ENCODE assay signal across 20 cellular contexts in the genomic region with DNA sequence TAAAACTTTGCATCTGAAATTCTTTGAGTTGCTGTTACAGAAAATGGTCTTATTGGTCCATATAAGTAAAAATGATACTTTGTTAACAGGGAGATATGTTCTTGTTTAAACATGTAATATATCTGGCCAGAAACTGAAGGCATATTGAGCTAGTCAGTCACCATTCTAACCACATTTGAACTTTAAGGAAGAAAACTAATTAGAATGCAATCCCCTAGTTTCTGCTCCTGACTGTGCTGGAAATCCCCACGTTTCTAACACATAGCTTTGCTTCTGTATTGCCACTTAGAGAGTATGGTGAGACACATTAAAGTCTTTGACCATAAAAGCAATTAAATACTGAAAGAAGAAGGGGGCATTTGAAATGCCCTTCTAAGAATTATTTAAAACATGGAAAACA. TPM values are rescaled to one million over a fixed set of nuclear protein-coding genes. Genes with fewer than 3 reads are reported as not detected.
DNase-seq lines count a peak whose midpoint lies in the region; ATAC-seq and TF ChIP-seq lines count a peak whose summit lies in the region.
"Had no signal": no experiment of that assay in that cellular context is flagged by ENCODE, and none has a peak within 500 bp of the region (broad histone marks: within the 10 kb centered on the region; RNA-seq: fewer than 3 reads in every experiment).

No MANE protein-coding gene starts in this region.

- POLR2A ChIA-PET in activated CD8-positive, alpha-beta T cell treated with anti-CD3 and anti-CD28 coated beads for 36 hours (lab: Charles Lee), result interaction anchor here (0.6 to 1.2 kb wide), 2 partner anchors 14 to 100 kb away, joined by 3 read pairs; no protein-coding TSS in a partner anchor
- POLR2A ChIA-PET in activated CD8-positive, alpha-beta T cell treated with anti-CD3 and anti-CD28 coated beads, Interleukin-2, amount 10 ng/mL, durations not matched to agents 7 days and 5 days (lab: Charles Lee), result no interaction called here

- CTCF ChIA-PET in activated CD8-positive, alpha-beta T cell treated with anti-CD3 and anti-CD28 coated beads for 36 hours (lab: Charles Lee), result interaction anchor here (0.8 to 1.0 kb wide), 2 partner anchors 59 to 88 kb away, joined by 3 read pairs; no protein-coding TSS in a partner anchor
- CTCF ChIA-PET in activated CD8-positive, alpha-beta T cell treated with anti-CD3 and anti-CD28 coated beads, Interleukin-2, amount 10 ng/mL, durations not matched to agents 7 days and 5 days (lab: Charles Lee), result interaction anchor here (0.7 kb wide), 1 partner anchor 10 kb away, joined by 3 read pairs; no protein-coding TSS in a partner anchor

- peak overlapping the region; percentile 70 for H3K27ac Mint-ChIP-seq in activated CD8-positive, alpha-beta T cell treated with anti-CD3 and anti-CD28 coated beads for 36 hours
- no peak overlapping the region for H3K27ac Mint-ChIP-seq in activated CD8-positive, alpha-beta T cell treated with anti-CD3 and anti-CD28 coated beads, Interleukin-2, amount 10 ng/mL, durations not matched to agents 7 days and 5 days
- H3K27ac Mint-ChIP-seq in activated T-helper 1 cell treated with anti-CD3 and anti-CD28 coated beads, Interleukin-12 subunit alpha, Interleukin-12 subunit beta, Interleukin-2, Interleukin-4 antibody, amounts not matched to agents 30 ng/mL and 10 ng/mL and 1 ng/mL, durations not matched to agents 14 hours and 24 hours and 36 hours, result peak overlapping the region; percentile 62
- H3K27ac Mint-ChIP-seq: activated naive CD8-positive, alpha-beta T cell treated with anti-CD3 and anti-CD28 coated beads, Interleukin-2, amount 10 ng/mL, durations not matched to agents 7 days and 5 days; CD14-positive monocyte; type B pancreatic cell had no signal

- in situ Hi-C loops in GM13977 (cut with MboI; ENCODE audit: low pct_unique_long_range_greater_than_20kb, low sequenced_read_pairs, unreplicated experiment), result no loop called here

- no peak overlapping the region for H3K4me3 Mint-ChIP-seq in activated CD8-positive, alpha-beta T cell treated with anti-CD3 and anti-CD28 coated beads for 36 hours
- no peak overlapping the region for H3K4me3 Mint-ChIP-seq in activated CD8-positive, alpha-beta T cell treated with anti-CD3 and anti-CD28 coated beads, Interleukin-2, amount 10 ng/mL, durations not matched to agents 7 days and 5 days
- no peak overlapping the region for H3K4me3 Mint-ChIP-seq in activated T-helper 1 cell treated with anti-CD3 and anti-CD28 coated beads, Interleukin-12 subunit alpha, Interleukin-12 subunit beta, Interleukin-2, Interleukin-4 antibody, amounts not matched to agents 30 ng/mL and 10 ng/mL and 1 ng/mL, durations not matched to agents 14 hours and 24 hours and 36 hours
- H3K4me3 Mint-ChIP-seq: activated naive CD8-positive, alpha-beta T cell treated with anti-CD3 and anti-CD28 coated beads, Interleukin-2, amount 10 ng/mL, durations not matched to agents 7 days and 5 days; CD14-positive monocyte; type B pancreatic cell had no signal

- no peaks in the 10 kb centered on the region for H3K27me3 Mint-ChIP-seq in activated CD8-positive, alpha-beta T cell treated with anti-CD3 and anti-CD28 coated beads for 36 hours
- no peaks in the 10 kb centered on the region for H3K27me3 Mint-ChIP-seq in activated CD8-positive, alpha-beta T cell treated with anti-CD3 and anti-CD28 coated beads, Interleukin-2, amount 10 ng/mL, durations not matched to agents 7 days and 5 days (ENCODE audit: low read depth)
- H3K27me3 Mint-ChIP-seq in activated T-helper 1 cell treated with anti-CD3 and anti-CD28 coated beads, Interleukin-12 subunit alpha, Interleukin-12 subunit beta, Interleukin-2, Interleukin-4 antibody, amounts not matched to agents 30 ng/mL and 10 ng/mL and 1 ng/mL, durations not matched to agents 14 hours and 24 hours and 36 hours (ENCODE audit: insufficient read depth), result no peaks in the 10 kb centered on the region
- H3K27me3 Mint-ChIP-seq: activated naive CD8-positive, alpha-beta T cell treated with anti-CD3 and anti-CD28 coated beads, Interleukin-2, amount 10 ng/mL, durations not matched to agents 7 days and 5 days; type B pancreatic cell had no signal

- peaks cover 34% of the 10 kb centered on the region for H3K9me3 Mint-ChIP-seq in activated CD8-positive, alpha-beta T cell treated with anti-CD3 and anti-CD28 coated beads for 36 hours
- H3K9me3 Mint-ChIP-seq in activated CD8-positive, alpha-beta T cell treated with anti-CD3 and anti-CD28 coated beads, Interleukin-2, amount 10 ng/mL, durations not matched to agents 7 days and 5 days (ENCODE audit: insufficient read depth), result peaks cover 24% of the 10 kb centered on the region
- peaks cover 44% of the 10 kb centered on the region for H3K9me3 Mint-ChIP-seq in activated T-helper 1 cell treated with anti-CD3 and anti-CD28 coated beads, Interleukin-12 subunit alpha, Interleukin-12 subunit beta, Interleukin-2, Interleukin-4 antibody, amounts not matched to agents 30 ng/mL and 10 ng/mL and 1 ng/mL, durations not matched to agents 14 hours and 24 hours and 36 hours
- H3K9me3 Mint-ChIP-seq: type B pancreatic cell had no signal

- TF ChIP-seq CTCF in activated CD8-positive, alpha-beta T cell treated with anti-CD3 and anti-CD28 coated beads for 36 hours (IDR thresholded peaks at IDR 0.05), result no peak
- TF ChIP-seq CTCF in GM13977 (IDR thresholded peaks at IDR 0.05; ENCODE audit: extremely low read depth, insufficient read depth, missing control alignments), result no peak

- intact Hi-C loops in activated CD8-positive, alpha-beta T cell treated with anti-CD3 and anti-CD28 coated beads for 36 hours (cut with micrococcal nuclease), result no loop called here
- intact Hi-C loops in activated T-helper 1 cell treated with anti-CD3 and anti-CD28 coated beads, Interleukin-12 subunit alpha, Interleukin-12 subunit beta, Interleukin-2, Interleukin-4 antibody, amounts not matched to agents 30 ng/mL and 10 ng/mL and 1 ng/mL, durations not matched to agents 14 hours and 24 hours and 36 hours (cut with micrococcal nuclease), result loop anchor here (2.0 kb wide), 3 partner anchors 14 to 66 kb away; no protein-coding TSS in a partner anchor

- peak; percentile 60 for ATAC-seq in activated CD8-positive, alpha-beta T cell treated with anti-CD3 and anti-CD28 coated beads for 36 hours
- ATAC-seq in activated CD8-positive, alpha-beta T cell treated with anti-CD3 and anti-CD28 coated beads, Interleukin-2, amount 10 ng/mL, durations not matched to agents 7 days and 5 days, result no peak
- no peak for ATAC-seq in GM21528 (IDR thresholded peaks at IDR 0.05; ENCODE audit: low FRiP score, unreplicated experiment)
- ATAC-seq: HepG2 had no signal

- peaks cover 42% of the 10 kb centered on the region for H3K4me1 Mint-ChIP-seq in activated CD8-positive, alpha-beta T cell treated with anti-CD3 and anti-CD28 coated beads for 36 hours (ENCODE audit: low read depth)
- H3K4me1 Mint-ChIP-seq in activated CD8-positive, alpha-beta T cell treated with anti-CD3 and anti-CD28 coated beads, Interleukin-2, amount 10 ng/mL, durations not matched to agents 7 days and 5 days (ENCODE audit: low read depth), result peaks cover 10% of the 10 kb centered on the region
- H3K4me1 Mint-ChIP-seq in activated T-helper 1 cell treated with anti-CD3 and anti-CD28 coated beads, Interleukin-12 subunit alpha, Interleukin-12 subunit beta, Interleukin-2, Interleukin-4 antibody, amounts not matched to agents 30 ng/mL and 10 ng/mL and 1 ng/mL, durations not matched to agents 14 hours and 24 hours and 36 hours (ENCODE audit: low read depth), result peaks cover 29% of the 10 kb centered on the region

- H3K36me3 Mint-ChIP-seq in activated CD8-positive, alpha-beta T cell treated with anti-CD3 and anti-CD28 coated beads for 36 hours (ENCODE audit: low read depth), result peaks cover 22% of the 10 kb centered on the region
- H3K36me3 Mint-ChIP-seq in activated CD8-positive, alpha-beta T cell treated with anti-CD3 and anti-CD28 coated beads, Interleukin-2, amount 10 ng/mL, durations not matched to agents 7 days and 5 days (ENCODE audit: low read depth), result peaks cover 9% of the 10 kb centered on the region
- peaks cover 12% of the 10 kb centered on the region for H3K36me3 Mint-ChIP-seq in activated T-helper 1 cell treated with anti-CD3 and anti-CD28 coated beads, Interleukin-12 subunit alpha, Interleukin-12 subunit beta, Interleukin-2, Interleukin-4 antibody, amounts not matched to agents 30 ng/mL and 10 ng/mL and 1 ng/mL, durations not matched to agents 14 hours and 24 hours and 36 hours (ENCODE audit: low read depth)
- H3K36me3 Mint-ChIP-seq: CD14-positive monocyte, type B pancreatic cell had no signal

- peak; percentile 50 for DNase-seq in activated CD8-positive, alpha-beta T cell treated with anti-CD3 and anti-CD28 coated beads for 36 hours
- DNase-seq in activated CD8-positive, alpha-beta T cell treated with anti-CD3 and anti-CD28 coated beads, Interleukin-2, amount 10 ng/mL, durations not matched to agents 7 days and 5 days, result no peak
- DNase-seq in GM13977 (ENCODE audit: low spot score), result peak; percentile 48
- no peak for DNase-seq in activated T-helper 1 cell treated with anti-CD3 and anti-CD28 coated beads, Interleukin-12 subunit alpha, Interleukin-12 subunit beta, Interleukin-2, Interleukin-4 antibody, amounts not matched to agents 30 ng/mL and 10 ng/mL and 1 ng/mL, durations not matched to agents 14 hours and 24 hours and 36 hours (ENCODE audit: low spot score)
- DNase-seq in kidney tubule cell (ENCODE audit: low spot score), result peak; percentile 70
- no peak for DNase-seq in NCI-H1417 treated with DMSO at 0.1 percent for 48 hours (lab: John Stamatoyannopoulos, UW)
- DNase-seq in NCI-H1092 treated with DMSO at 0.1 percent for 48 hours (lab: John Stamatoyannopoulos, UW), result no peak
- DNase-seq: activated naive CD8-positive, alpha-beta T cell treated with anti-CD3 and anti-CD28 coated beads, Interleukin-2, amount 10 ng/mL, durations not matched to agents 7 days and 5 days; central memory CD4-positive, alpha-beta T cell; DMS153; kidney glomerular epithelial cell; MG63; NCI-H187; NCI-H446 treated with DMSO at 0.1 percent for 48 hours; stimulated activated CD4-positive, alpha-beta T cell treated with anti-CD3 and anti-CD28 coated beads, Interleukin-12 subunit alpha, Interleukin-12 subunit beta, amount 100 ng/mL, for 4 hours; stimulated activated naive CD4-positive, alpha-beta T cell treated with Interleukin-2 at 50 U/mL for 16 hours had no signal

RNA-seq across cellular contexts. Expression of a gene that starts 32.1 kb away (rescaled TPM):
- total RNA-seq in activated CD8-positive, alpha-beta T cell treated with anti-CD3 and anti-CD28 coated beads for 36 hours, result 10 to 100 TPM; 18.6 to 20.4 TPM
- 10 to 100 TPM; 10.8 to 11.8 TPM for total RNA-seq in activated CD8-positive, alpha-beta T cell treated with anti-CD3 and anti-CD28 coated beads, Interleukin-2, amount 10 ng/mL, durations not matched to agents 7 days and 5 days
- total RNA-seq in activated T-helper 1 cell treated with anti-CD3 and anti-CD28 coated beads, Interleukin-12 subunit alpha, Interleukin-12 subunit beta, Interleukin-2, Interleukin-4 antibody, amounts not matched to agents 30 ng/mL and 10 ng/mL and 1 ng/mL, durations not matched to agents 14 hours and 24 hours and 36 hours, result 75.4 and 76.7 TPM in 2 replicates
- total RNA-seq: HepG2 had no signal

Comparison
In these comparisons a context has a peak if more than half of its experiments do, and no peak if none do; other contexts are left out.
1. DNase-seq: peak in activated CD8-positive, alpha-beta T cell treated with anti-CD3 and anti-CD28 coated beads for 36 hours (single experiment), GM13977 (single experiment) and kidney tubule cell (single experiment); none in activated CD8-positive, alpha-beta T cell treated with anti-CD3 and anti-CD28 coated beads, Interleukin-2, amount 10 ng/mL, durations not matched to agents 7 days and 5 days (single experiment), activated T-helper 1 cell treated with anti-CD3 and anti-CD28 coated beads, Interleukin-12 subunit alpha, Interleukin-12 subunit beta, Interleukin-2, Interleukin-4 antibody, amounts not matched to agents 30 ng/mL and 10 ng/mL and 1 ng/mL, durations not matched to agents 14 hours and 24 hours and 36 hours (single experiment), NCI-H1417 treated with DMSO at 0.1 percent for 48 hours (single experiment) and NCI-H1092 treated with DMSO at 0.1 percent for 48 hours (single experiment).